ENCODE assay signal across 25 cellular contexts in genomic region chr7:90705391-90706066, GRCh38.
"Had no signal": no experiment of that assay in that cellular context is flagged by ENCODE, and none has a peak within 500 bp of the region (broad histone marks: within the 10 kb centered on the region; RNA-seq: fewer than 3 reads in every experiment).

No MANE protein-coding gene starts in this region.

- ATAC-seq: activated CD8-positive, alpha-beta T cell treated with anti-CD3 and anti-CD28 coated beads, Interleukin-2, amount 10 ng/mL, durations not matched to agents 7 days and 5 days; gastroesophageal sphincter; heart left ventricle; mucosa of descending colon had no signal

- H3K27me3 ChIP-seq: cardiac muscle cell, esophagus muscularis mucosa, gastroesophageal sphincter, heart left ventricle, pancreas, sigmoid colon, tibial artery, uterus had no signal

- DNase-seq: activated CD4-positive, alpha-beta T cell treated with anti-CD3 and anti-CD28 coated beads, Interleukin-2, amount 10 ng/mL, durations not matched to agents 24 days and 14 days; activated CD4-positive, CD25-positive, alpha-beta regulatory T cell; activated CD8-positive, alpha-beta T cell treated with anti-CD3 and anti-CD28 coated beads, Interleukin-2, amount 10 ng/mL, durations not matched to agents 7 days and 5 days; activated naive CD4-positive, alpha-beta T cell treated with Interleukin-2 at 50 U/mL for 16 hours; activated naive CD8-positive, alpha-beta T cell treated with anti-CD3 and anti-CD28 coated beads, Interleukin-2, amount 10 ng/mL, durations not matched to agents 7 days and 5 days; activated T-cell treated with anti-CD3 and anti-CD28 coated beads, Interleukin-2, amount 50 U/mL, for 24 hours; amygdala; dermis blood vessel endothelial cell; effector memory CD4-positive, alpha-beta T cell; heart left ventricle; immature natural killer cell; mucosa of descending colon; naive B cell; pancreas; sigmoid colon; stimulated activated CD8-positive, alpha-beta memory T cell treated with anti-CD3 and anti-CD28 coated beads, Interleukin-4, amount 100 ng/mL, for 48 hours; stimulated activated naive CD4-positive, alpha-beta T cell treated with Interleukin-2 at 50 U/mL for 16 hours; tibial artery; uterus had no signal

- H3K4me1 ChIP-seq: uterus had no signal

- H3K27me3 Mint-ChIP-seq: activated naive CD8-positive, alpha-beta T cell treated with anti-CD3 and anti-CD28 coated beads, Interleukin-2, amount 10 ng/mL, durations not matched to agents 7 days and 5 days; activated T-cell treated with anti-CD3 and anti-CD28 coated beads, Interleukin-2, amount 50 U/mL, for 24 hours; memory B cell; naive B cell had no signal

- H3K9me3 Mint-ChIP-seq: activated CD4-positive, alpha-beta T cell treated with anti-CD3 and anti-CD28 coated beads, Interleukin-2, amount 10 ng/mL, durations not matched to agents 24 days and 14 days; activated naive CD8-positive, alpha-beta T cell treated with anti-CD3 and anti-CD28 coated beads, Interleukin-2, amount 10 ng/mL, durations not matched to agents 7 days and 5 days; activated T-cell treated with anti-CD3 and anti-CD28 coated beads, Interleukin-2, amount 50 U/mL, for 24 hours; activated T-helper 2 cell treated with anti-CD3 and anti-CD28 coated beads, Interferon-gamma antibody, Interleukin-2, Interleukin-4, amounts not matched to agents 10 μg/mL and 5 μg/mL and 100 μg/mL, durations not matched to agents 14 hours and 24 hours and 36 hours; memory B cell; T-helper 2 cell treated with Interferon-gamma antibody and Interleukin-4, amounts not matched to agents 5 μg/mL and 100 μg/mL, for 36 hours had no signal

- H3K36me3 Mint-ChIP-seq: activated naive CD8-positive, alpha-beta T cell treated with anti-CD3 and anti-CD28 coated beads, Interleukin-2, amount 10 ng/mL, durations not matched to agents 7 days and 5 days; immature natural killer cell; memory B cell had no signal

- H3K4me1 Mint-ChIP-seq: activated naive CD8-positive, alpha-beta T cell treated with anti-CD3 and anti-CD28 coated beads, Interleukin-2, amount 10 ng/mL, durations not matched to agents 7 days and 5 days had no signal

- H3K27ac ChIP-seq: cardiac muscle cell, esophagus muscularis mucosa, gastroesophageal sphincter, heart left ventricle, pancreas, sigmoid colon, tibial artery, uterus had no signal

- H3K9me3 ChIP-seq: esophagus muscularis mucosa, gastroesophageal sphincter, heart left ventricle, mucosa of descending colon, pancreas, sigmoid colon, tibial artery, uterus had no signal

- H3K27ac Mint-ChIP-seq: activated CD4-positive, alpha-beta T cell treated with anti-CD3 and anti-CD28 coated beads, Interleukin-2, amount 10 ng/mL, durations not matched to agents 24 days and 14 days; activated CD8-positive, alpha-beta T cell treated with anti-CD3 and anti-CD28 coated beads, Interleukin-2, amount 10 ng/mL, durations not matched to agents 7 days and 5 days; activated naive CD8-positive, alpha-beta T cell treated with anti-CD3 and anti-CD28 coated beads, Interleukin-2, amount 10 ng/mL, durations not matched to agents 7 days and 5 days; activated T-cell treated with anti-CD3 and anti-CD28 coated beads, Interleukin-2, amount 50 U/mL, for 24 hours; activated T-helper 2 cell treated with anti-CD3 and anti-CD28 coated beads, Interferon-gamma antibody, Interleukin-2, Interleukin-4, amounts not matched to agents 10 μg/mL and 5 μg/mL and 100 μg/mL, durations not matched to agents 14 hours and 24 hours and 36 hours; immature natural killer cell; T-helper 2 cell treated with Interferon-gamma antibody and Interleukin-4, amounts not matched to agents 5 μg/mL and 100 μg/mL, for 36 hours had no signal

- H3K36me3 ChIP-seq: cardiac muscle cell, esophagus muscularis mucosa, gastroesophageal sphincter, heart left ventricle, pancreas, sigmoid colon, tibial artery, uterus had no signal

- H3K4me3 ChIP-seq: cardiac muscle cell, esophagus muscularis mucosa, gastroesophageal sphincter, heart left ventricle, mucosa of descending colon, pancreas, sigmoid colon, tibial artery, uterus had no signal

- H3K4me3 Mint-ChIP-seq: activated CD4-positive, alpha-beta T cell treated with anti-CD3 and anti-CD28 coated beads, Interleukin-2, amount 10 ng/mL, durations not matched to agents 24 days and 14 days; activated CD8-positive, alpha-beta T cell treated with anti-CD3 and anti-CD28 coated beads, Interleukin-2, amount 10 ng/mL, durations not matched to agents 7 days and 5 days; activated naive CD8-positive, alpha-beta T cell treated with anti-CD3 and anti-CD28 coated beads, Interleukin-2, amount 10 ng/mL, durations not matched to agents 7 days and 5 days; activated T-cell treated with anti-CD3 and anti-CD28 coated beads, Interleukin-2, amount 50 U/mL, for 24 hours; immature natural killer cell; memory B cell; T-helper 2 cell treated with Interferon-gamma antibody and Interleukin-4, amounts not matched to agents 5 μg/mL and 100 μg/mL, for 36 hours had no signal
